In the genomic region with DNA sequence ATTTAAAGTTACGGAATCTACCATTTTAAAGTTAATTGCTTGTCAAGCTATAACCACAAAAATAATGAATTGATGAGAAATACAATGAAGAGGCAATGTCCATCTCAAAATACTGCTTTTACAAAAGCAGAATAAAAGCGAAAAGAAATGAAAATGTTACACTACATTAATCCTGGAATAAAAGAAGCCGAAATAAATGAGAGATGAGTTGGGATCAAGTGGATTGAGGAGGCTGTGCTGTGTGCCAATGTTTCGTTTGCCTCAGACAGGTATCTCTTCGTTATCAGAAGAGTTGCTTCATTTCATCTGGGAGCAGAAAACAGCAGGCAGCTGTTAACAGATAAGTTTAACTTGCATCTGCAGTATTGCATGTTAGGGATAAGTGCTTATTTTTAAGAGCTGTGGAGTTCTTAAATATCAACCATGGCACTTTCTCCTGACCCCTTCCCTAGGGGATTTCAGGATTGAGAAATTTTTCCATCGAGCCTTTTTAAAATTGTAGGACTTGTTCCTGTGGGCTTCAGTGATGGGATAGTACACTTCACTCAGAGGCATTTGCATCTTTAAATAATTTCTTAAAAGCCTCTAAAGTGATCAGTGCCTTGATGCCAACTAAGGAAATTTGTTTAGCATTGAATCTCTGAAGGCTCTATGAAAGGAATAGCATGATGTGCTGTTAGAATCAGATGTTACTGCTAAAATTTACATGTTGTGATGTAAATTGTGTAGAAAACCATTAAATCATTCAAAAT, we compare ENCODE assay signal across 9 cellular contexts. TPM values are rescaled to one million over a fixed set of nuclear protein-coding genes. Genes with fewer than 3 reads are reported as not detected.
A peak's percentile ranks its signal among the peaks of the same experiment; 100 is the strongest.
DNase-seq lines count a peak whose midpoint lies in the region; ATAC-seq and TF ChIP-seq lines count a peak whose summit lies in the region.
"Had no signal": no experiment of that assay in that cellular context is flagged by ENCODE, and none has a peak within 500 bp of the region (broad histone marks: within the 10 kb centered on the region; RNA-seq: fewer than 3 reads in every experiment).

No MANE protein-coding gene starts in this region.

- ATAC-seq in thoracic aorta (ENCODE audit: insufficient number of reproducible peaks, low FRiP score, low read depth) (no peak), GM21723 (IDR thresholded peaks at IDR 0.05; ENCODE audit: unreplicated experiment) (no peak)

- peak overlapping the region; percentile 100 for H3K27ac ChIP-seq in VCaP
- H3K27ac ChIP-seq in thoracic aorta = peak overlapping the region; percentile 99
- H3K27ac ChIP-seq: C4-2B had no signal

- H3K36me3 ChIP-seq in thoracic aorta = peaks cover 55% of the 10 kb centered on the region

- no peaks in the 10 kb centered on the region for H3K9me3 ChIP-seq in thoracic aorta

- peaks cover 10 to 31% of the 10 kb centered on the region in 2 donors for H3K4me1 ChIP-seq in thoracic aorta (ENCODE audit: control insufficient read depth in 1 of 2, low read depth in 2 of 2)

- H3K4me3 ChIP-seq in thoracic aorta = peak overlapping the region; percentile 89

- DNase-seq in NCI-H1436 (lab: John Stamatoyannopoulos, UW) (peak; percentile 26), NCI-H1436 treated with DMSO at 0.1 percent for 48 hours (lab: John Stamatoyannopoulos, UW) (no peak), inferior parietal cortex (ENCODE audit: extremely low spot score) (peak; percentile 29), thoracic aorta (ENCODE audit: low spot score) (no peak), hepatic stellate cell (ENCODE audit: low spot score) (no peak)
- DNase-seq in activated CD4-positive, CD25-positive, alpha-beta regulatory T cell (lab: John Stamatoyannopoulos, UW) = no peak

- TF ChIP-seq CTCF in VCaP (conservative IDR thresholded peaks at IDR 0.05) (no peak), thoracic aorta (IDR thresholded peaks at IDR 0.05) (no peak)

- H3K27me3 ChIP-seq in thoracic aorta (replicated peaks; ENCODE audit: insufficient read depth) = no peaks in the 10 kb centered on the region

RNA-seq across cellular contexts. Expression of gene MALAT1, which starts 4.2 kb away (rescaled TPM):
- total RNA-seq in thoracic aorta = over 10,000 TPM; 20,776 to 38,952 TPM

RNA-seq across cellular contexts. Expression of gene SCYL1, which starts 21.9 kb away (rescaled TPM):
- total RNA-seq in thoracic aorta = 100 to 1,000 TPM in 1 of 2 donors, 10 to 100 TPM in 1; 96.8 to 106 TPM

RNA-seq across cellular contexts. Expression of gene LTBP3, which starts 55.1 kb away (rescaled TPM):
- total RNA-seq in thoracic aorta = 100 to 1,000 TPM; 492 to 512 TPM

Comparison
In these comparisons a context has a peak if more than half of its experiments do, and no peak if none do; other contexts are left out.
1. DNase-seq: peak in NCI-H1436 (single experiment) and inferior parietal cortex (single experiment); none in NCI-H1436 treated with DMSO at 0.1 percent for 48 hours (single experiment), thoracic aorta (single experiment), activated CD4-positive, CD25-positive, alpha-beta regulatory T cell (0 of 4) and hepatic stellate cell (single experiment).